In the genomic region with DNA sequence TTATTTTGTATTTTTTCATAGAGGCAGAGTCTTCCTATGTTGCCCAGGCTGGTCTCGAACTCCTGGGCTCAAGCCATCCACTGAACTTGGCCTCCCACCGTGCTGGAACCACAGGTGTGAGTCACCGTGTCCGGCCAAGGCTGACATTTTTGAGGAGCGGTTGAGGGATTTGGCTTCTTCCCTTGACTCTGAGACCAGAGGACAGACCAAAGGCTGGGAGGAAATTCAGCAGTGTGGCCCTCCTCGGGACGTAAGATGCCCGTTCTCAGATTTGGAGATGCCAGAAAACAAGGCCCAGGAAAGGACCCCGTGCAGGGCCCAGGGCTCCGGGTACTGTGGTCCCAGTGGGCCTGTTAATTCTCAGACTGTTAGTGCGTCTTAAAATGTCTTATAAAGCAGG, we compare ENCODE assay signal across 19 cellular contexts.
DNase-seq lines count a peak whose midpoint lies in the region; FAIRE-seq and TF ChIP-seq lines count a peak whose summit lies in the region.
"Had no signal": no experiment of that assay in that cellular context is flagged by ENCODE, and none has a peak within 500 bp of the region (broad histone marks: within the 10 kb centered on the region; RNA-seq: fewer than 3 reads in every experiment).

No MANE protein-coding gene starts in this region.

- H3K4me1 ChIP-seq in tibial nerve = peaks cover 0 to 16% (median 12%) of the 10 kb centered on the region in 4 donors

- H3K27me3 Mint-ChIP-seq in osteocyte (ENCODE audit: unreplicated experiment) = peaks cover 14% of the 10 kb centered on the region

- no peaks in the 10 kb centered on the region for H3K27me3 ChIP-seq in tibial nerve

- H3K27ac ChIP-seq in caudate nucleus (ENCODE audit: low read depth, low read length) = peak overlapping the region; percentile 99
- peak overlapping the region in 1 of 4 donors; percentile 86 for H3K27ac ChIP-seq in tibial nerve

- no peaks in the 10 kb centered on the region for H3K36me3 Mint-ChIP-seq in osteocyte (ENCODE audit: unreplicated experiment)
- H3K36me3 Mint-ChIP-seq: CD14-positive monocyte, IgD-negative memory B cell had no signal

- no peaks in the 10 kb centered on the region for H3K9me3 ChIP-seq in tibial nerve

- no peak for TF ChIP-seq EP300 in tibial nerve (IDR thresholded peaks at IDR 0.05)

- H3K27ac Mint-ChIP-seq in osteocyte (ENCODE audit: unreplicated experiment) = no peak overlapping the region
- H3K27ac Mint-ChIP-seq: IgD-negative memory B cell had no signal

- no peak overlapping the region for H3K4me3 Mint-ChIP-seq in osteocyte (ENCODE audit: unreplicated experiment)
- H3K4me3 Mint-ChIP-seq: CD14-positive monocyte, IgD-negative memory B cell had no signal

- no peaks in the 10 kb centered on the region for H3K9me3 Mint-ChIP-seq in osteocyte (ENCODE audit: unreplicated experiment)
- H3K9me3 Mint-ChIP-seq: IgD-negative memory B cell had no signal

- DNase-seq in A172 (ENCODE audit: low spot score) (peak; percentile 40), H54 (ENCODE audit: insufficient read length, low spot score) (peak; percentile 21), caudate nucleus (lab: John Stamatoyannopoulos, UW) (no peak), osteocyte (ENCODE audit: extremely low spot score, unreplicated experiment) (peak; percentile 79), CD1c-positive myeloid dendritic cell (ENCODE audit: extremely low spot score) (no peak), tibial nerve (ENCODE audit: low spot score in 2 of 2) (no peak), epidermal melanocyte (ENCODE audit: insufficient read length, low spot score) (no peak)
- DNase-seq: AML-193; HCEC 1CT; NCI-H1436; NCI-H2029; NCI-H2171; NCI-H446; NCI-H69; NK-92 treated with Interleukin-12 subunit alpha and Interleukin-12 subunit beta, amount 100 ng/mL, for 24 hours; SHP77 treated with DMSO at 0.1 percent for 48 hours had no signal

- no peak overlapping the region for H3K4me3 ChIP-seq in tibial nerve

- 86 to 91% methylated on average over 11 of the region's 11 CpGs for WGBS in tibial nerve, 2 donors

- no peaks in the 10 kb centered on the region for H3K36me3 ChIP-seq in tibial nerve

- no peak for TF ChIP-seq CTCF in osteocyte (IDR thresholded peaks at IDR 0.05)
- TF ChIP-seq CTCF in tibial nerve (IDR thresholded peaks at IDR 0.05) = no peak

- H3K4me1 Mint-ChIP-seq in osteocyte (ENCODE audit: unreplicated experiment) = peaks cover 10% of the 10 kb centered on the region
- H3K4me1 Mint-ChIP-seq: CD14-positive monocyte, IgD-negative memory B cell had no signal

- FAIRE-seq in H54 (lab: Jason Lieb, UNC) = no peak
- FAIRE-seq: HTR-8/SVneo had no signal

- TF ChIP-seq POLR2A in H54 (IDR thresholded peaks at IDR 0.05; ENCODE audit: low read depth, low read length) (no peak), tibial nerve (IDR thresholded peaks at IDR 0.05) (no peak)

Comparison
In these comparisons a context has a peak if more than half of its experiments do, and no peak if none do; other contexts are left out.
1. DNase-seq: peak in A172 (single experiment), H54 (single experiment) and osteocyte (single experiment); none in caudate nucleus (0 of 61), CD1c-positive myeloid dendritic cell (single experiment), tibial nerve (0 of 2) and epidermal melanocyte (single experiment).